ENCODE assay signal across 16 cellular contexts in genomic region chr16:51057102-51057793, GRCh38.
"Had no signal": no experiment of that assay in that cellular context is flagged by ENCODE, and none has a peak within 500 bp of the region (broad histone marks: within the 10 kb centered on the region; RNA-seq: fewer than 3 reads in every experiment).

No MANE protein-coding gene starts in this region.

- H3K27ac ChIP-seq: left ventricle myocardium inferior, prostate gland, tibial artery had no signal

- H3K4me3 ChIP-seq: left ventricle myocardium inferior, prostate gland, tibial artery had no signal

- H3K36me3 ChIP-seq: left ventricle myocardium inferior, prostate gland, tibial artery had no signal

- DNase-seq: activated CD8-positive, alpha-beta memory T cell treated with anti-CD3 and anti-CD28 coated beads, Interleukin-2, amount 50 U/mL, for 4 hours; activated naive CD4-positive, alpha-beta T cell treated with anti-CD3 and anti-CD28 coated beads for 36 hours; activated naive CD8-positive, alpha-beta T cell treated with anti-CD3 and anti-CD28 coated beads, Interleukin-2, amount 10 ng/mL, durations not matched to agents 7 days and 5 days; activated T-cell treated with anti-CD3 and anti-CD28 coated beads, Interleukin-2, amount 50 U/mL, for 24 hours; amniotic stem cell; effector CD4-positive, alpha-beta T cell; erythroblast; foreskin fibroblast; left ventricle myocardium inferior; mammary epithelial cell; stimulated activated CD4-positive, alpha-beta T cell treated with anti-CD3 and anti-CD28 coated beads, Interleukin-4, amount 100 ng/mL, for 24 hours; stimulated activated naive CD4-positive, alpha-beta T cell treated with Interleukin-2 at 50 U/mL for 16 hours; tibial artery had no signal

- H3K4me1 ChIP-seq: left ventricle myocardium inferior, prostate gland, tibial artery had no signal

- ATAC-seq: activated CD4-positive, CD25-positive, alpha-beta regulatory T cell treated with anti-CD3 and anti-CD28 coated beads, Interleukin-2, amount 50 U/mL, for 24 hours; natural killer cell treated with Interleukin-12 subunit alpha and Interleukin-12 subunit beta and Interleukin-15 and Interleukin-18, amount 100 ng/mL, for 72 hours had no signal

- H3K9me3 ChIP-seq: left ventricle myocardium inferior, prostate gland, tibial artery had no signal
